ENCODE assay signal across 1 cellular context in genomic region chr1:101253976-101254660, GRCh38.
TF ChIP-seq lines count a peak whose summit lies in the region.

No MANE protein-coding gene starts in this region.

TF ChIP-seq in GM23338, 12 proteins besides CTCF, POLR2A, EP300 and RAD21 (continued from another document):
- no peak for TF ChIP-seq ETS1 (IDR thresholded peaks at IDR 0.05)
TF ChIP-seq in GM23338: peak in this region for 0.
